In the genomic region with DNA sequence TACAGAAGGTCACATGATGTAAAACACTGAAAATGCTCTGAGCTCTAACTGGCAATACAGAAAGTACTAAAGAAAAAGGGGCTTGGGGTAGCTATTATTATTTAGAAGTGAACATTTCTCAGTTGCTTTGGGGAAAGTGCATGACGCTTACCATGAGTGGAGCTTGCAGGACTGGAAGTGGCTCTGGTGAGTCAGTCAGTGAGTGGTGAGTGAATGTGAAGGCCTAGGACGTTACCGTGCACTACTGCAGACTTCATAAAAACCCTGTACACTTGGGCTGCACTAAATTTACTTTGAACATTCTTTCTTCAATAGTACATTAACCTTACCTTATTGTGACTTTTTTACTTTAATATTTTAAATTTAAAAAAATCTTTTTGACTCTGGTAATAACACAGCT, we compare ENCODE assay signal across 18 cellular contexts.
DNase-seq lines count a peak whose midpoint lies in the region; ATAC-seq and TF ChIP-seq lines count a peak whose summit lies in the region.
"Had no signal": no experiment of that assay in that cellular context is flagged by ENCODE, and none has a peak within 500 bp of the region (broad histone marks: within the 10 kb centered on the region; RNA-seq: fewer than 3 reads in every experiment).

No MANE protein-coding gene starts in this region.

- H3K27ac ChIP-seq in hepatocyte, result peak overlapping the region; percentile 20
- H3K27ac ChIP-seq: BLaER1, KMS-11, right lobe of liver, upper lobe of right lung, WERI-Rb-1 had no signal

- peak; percentile 14 for ATAC-seq in activated CD8-positive, alpha-beta T cell treated with anti-CD3 and anti-CD28 coated beads for 36 hours
- no peak for ATAC-seq in GM21786 (IDR thresholded peaks at IDR 0.05; ENCODE audit: unreplicated experiment)
- ATAC-seq: right lobe of liver, upper lobe of right lung had no signal

- H3K27me3 Mint-ChIP-seq in activated CD8-positive, alpha-beta T cell treated with anti-CD3 and anti-CD28 coated beads for 36 hours, result no peaks in the 10 kb centered on the region
- H3K27me3 Mint-ChIP-seq: activated naive CD8-positive, alpha-beta T cell treated with anti-CD3 and anti-CD28 coated beads, Interleukin-2, amount 10 ng/mL, durations not matched to agents 7 days and 5 days had no signal

- peaks cover 3% of the 10 kb centered on the region for H3K36me3 Mint-ChIP-seq in activated CD8-positive, alpha-beta T cell treated with anti-CD3 and anti-CD28 coated beads for 36 hours (ENCODE audit: low read depth)

- DNase-seq in AG20443 (ENCODE audit: low spot score), result peak; percentile 31
- DNase-seq in activated CD8-positive, alpha-beta T cell treated with anti-CD3 and anti-CD28 coated beads for 36 hours, result peak; percentile 39
- DNase-seq in hepatocyte (ENCODE audit: low spot score), result no peak
- DNase-seq in HPDE6-E6E7 (ENCODE audit: extremely low spot score), result no peak
- no peak for DNase-seq in dermis blood vessel endothelial cell
- DNase-seq: activated naive CD8-positive, alpha-beta T cell treated with anti-CD3 and anti-CD28 coated beads, Interleukin-2, amount 10 ng/mL, durations not matched to agents 7 days and 5 days; cerebellar nuclear complex; NCI-H446 treated with DMSO at 0.1 percent for 48 hours; OCI-M1; stimulated activated CD4-positive, alpha-beta T cell treated with anti-CD3 and anti-CD28 coated beads, Interleukin-4, amount 100 ng/mL, for 24 hours; upper lobe of right lung; WERI-Rb-1 had no signal

- peaks cover 36% of the 10 kb centered on the region for H3K4me1 Mint-ChIP-seq in activated CD8-positive, alpha-beta T cell treated with anti-CD3 and anti-CD28 coated beads for 36 hours (ENCODE audit: low read depth)
- H3K4me1 Mint-ChIP-seq: neural crest cell had no signal

- no peak for TF ChIP-seq CTCF in activated CD8-positive, alpha-beta T cell treated with anti-CD3 and anti-CD28 coated beads for 36 hours (IDR thresholded peaks at IDR 0.05)
- TF ChIP-seq CTCF in hepatocyte (IDR thresholded peaks at IDR 0.05; ENCODE audit: poor library complexity), result no peak

- peak overlapping the region; percentile 22 for H2AFZ ChIP-seq in hepatocyte

- no peaks in the 10 kb centered on the region for H3K4me1 ChIP-seq in hepatocyte (ENCODE audit: insufficient read depth)
- H3K4me1 ChIP-seq: upper lobe of right lung had no signal

- peak overlapping the region; percentile 12 for H3K27ac Mint-ChIP-seq in activated CD8-positive, alpha-beta T cell treated with anti-CD3 and anti-CD28 coated beads for 36 hours
- H3K27ac Mint-ChIP-seq: activated naive CD8-positive, alpha-beta T cell treated with anti-CD3 and anti-CD28 coated beads, Interleukin-2, amount 10 ng/mL, durations not matched to agents 7 days and 5 days had no signal

- 58% methylated on average over 3 of the region's 3 CpGs for WGBS in hepatocyte (ENCODE audit: low lambda C conversion rate, missing lambda C conversion rate)

- no peaks in the 10 kb centered on the region for H3K27me3 ChIP-seq in hepatocyte
- H3K27me3 ChIP-seq: BLaER1, right lobe of liver, upper lobe of right lung had no signal

- POLR2A ChIA-PET in activated CD8-positive, alpha-beta T cell treated with anti-CD3 and anti-CD28 coated beads for 36 hours (lab: Charles Lee), result interaction anchor here (1.2 to 1.4 kb wide), 2 partner anchors 33 to 78 kb away, joined by 3 to 4 read pairs; no protein-coding TSS in a partner anchor

- H4K20me1 ChIP-seq in hepatocyte (ENCODE audit: insufficient read depth, poor library complexity, severe bottlenecking), result no peaks in the 10 kb centered on the region
- H4K20me1 ChIP-seq: BLaER1 had no signal

- H3K4me3 Mint-ChIP-seq in activated CD8-positive, alpha-beta T cell treated with anti-CD3 and anti-CD28 coated beads for 36 hours, result no peak overlapping the region
- H3K4me3 Mint-ChIP-seq: activated naive CD8-positive, alpha-beta T cell treated with anti-CD3 and anti-CD28 coated beads, Interleukin-2, amount 10 ng/mL, durations not matched to agents 7 days and 5 days; neural crest cell had no signal

- CTCF ChIA-PET in activated CD8-positive, alpha-beta T cell treated with anti-CD3 and anti-CD28 coated beads for 36 hours (lab: Charles Lee), result interaction anchor here (0.9 to 3.8 kb wide), 3 partner anchors 25 to 43 kb away, joined by 3 to 18 read pairs (median 7); no protein-coding TSS in a partner anchor

- no peak overlapping the region for H3K4me3 ChIP-seq in hepatocyte
- H3K4me3 ChIP-seq: BLaER1, right lobe of liver, upper lobe of right lung had no signal

- no peaks in the 10 kb centered on the region for H3K36me3 ChIP-seq in hepatocyte (replicated peaks; ENCODE audit: insufficient read depth, low read depth)
- H3K36me3 ChIP-seq: BLaER1, right lobe of liver, upper lobe of right lung, WERI-Rb-1 had no signal

- intact Hi-C loops in activated CD8-positive, alpha-beta T cell treated with anti-CD3 and anti-CD28 coated beads for 36 hours (cut with micrococcal nuclease), result no loop called here

- H3K9me3 Mint-ChIP-seq in activated CD8-positive, alpha-beta T cell treated with anti-CD3 and anti-CD28 coated beads for 36 hours, result peaks cover 10% of the 10 kb centered on the region

- no peaks in the 10 kb centered on the region for H3K9me2 ChIP-seq in hepatocyte (replicated peaks; ENCODE audit: insufficient read depth)

- no peaks in the 10 kb centered on the region for H3K9me3 ChIP-seq in hepatocyte (ENCODE audit: low read depth)
- H3K9me3 ChIP-seq: right lobe of liver, upper lobe of right lung had no signal

- peak; percentile 25 for TF ChIP-seq POLR2A in GM19193 (IDR thresholded peaks at IDR 0.05; ENCODE audit: extremely low read depth, insufficient read depth, insufficient read length)

- H3K4me2 ChIP-seq in hepatocyte, result no peak overlapping the region
- H3K4me2 ChIP-seq: BLaER1, KMS-11 had no signal

- H3K79me2 ChIP-seq in hepatocyte, result no peaks in the 10 kb centered on the region

Comparison
In these comparisons a context has a peak if more than half of its experiments do, and no peak if none do; other contexts are left out.
1. DNase-seq: peak in AG20443 (single experiment) and activated CD8-positive, alpha-beta T cell treated with anti-CD3 and anti-CD28 coated beads for 36 hours (single experiment); none in hepatocyte (single experiment), HPDE6-E6E7 (single experiment) and dermis blood vessel endothelial cell (single experiment).